ENCODE assay signal across 9 cellular contexts in genomic region chr9:133429641-133430161, GRCh38. TPM values are rescaled to one million over a fixed set of nuclear protein-coding genes. Genes with fewer than 3 reads are reported as not detected.
DNase-seq lines count a peak whose midpoint lies in the region; ATAC-seq and TF ChIP-seq lines count a peak whose summit lies in the region.
"Had no signal": no experiment of that assay in that cellular context is flagged by ENCODE, and none has a peak within 500 bp of the region (broad histone marks: within the 10 kb centered on the region; RNA-seq: fewer than 3 reads in every experiment).

No MANE protein-coding gene starts in this region.

- H3K36me3 Mint-ChIP-seq in IgD-negative memory B cell, result no peaks in the 10 kb centered on the region
- H3K36me3 Mint-ChIP-seq in endothelial cell (ENCODE audit: low read depth, unreplicated experiment), result peaks cover 4% of the 10 kb centered on the region
- no peaks in the 10 kb centered on the region for H3K36me3 Mint-ChIP-seq in CD14-positive monocyte

- no peaks in the 10 kb centered on the region for H3K9me3 Mint-ChIP-seq in IgD-negative memory B cell
- H3K9me3 Mint-ChIP-seq in endothelial cell (ENCODE audit: unreplicated experiment), result no peaks in the 10 kb centered on the region
- H3K9me3 Mint-ChIP-seq in CD14-positive monocyte, result peaks cover 0 to 10% (median 4%) of the 10 kb centered on the region in 7 donors

- H3K18ac ChIP-seq in neuronal stem cell (ENCODE audit: low read length), result peak overlapping the region; percentile 93

- no peak overlapping the region for H4K91ac ChIP-seq in neuronal stem cell (ENCODE audit: low read depth, low read length, poor library complexity)

- H3K27ac ChIP-seq in neuronal stem cell (replicated peaks; ENCODE audit: low read length), result no peak overlapping the region

- H3K9ac ChIP-seq in neuronal stem cell (ENCODE audit: low read depth, low read length, poor library complexity), result peak overlapping the region; percentile 64

- no peak overlapping the region for H3K14ac ChIP-seq in neuronal stem cell (ENCODE audit: low read length)

- DNase-seq in EH (ENCODE audit: low read depth) (peak; percentile 16), endothelial cell (ENCODE audit: low spot score) (peak; percentile 75), neuronal stem cell (ENCODE audit: low spot score) (peak; percentile 51), NCI-H2171 (lab: John Stamatoyannopoulos, UW) (no peak), CD14-positive monocyte (ENCODE audit: low spot score) (no peak), posterior cingulate gyrus (no peak)

- no peak overlapping the region for H4K8ac ChIP-seq in neuronal stem cell (ENCODE audit: low read depth, low read length)

- H3K36me3 ChIP-seq in neuronal stem cell (replicated peaks in 1 of 2; ENCODE audit: control insufficient read depth in 2 of 2, insufficient read depth in 2 of 2, low read length in 2 of 2), result peaks cover 4 to 5% of the 10 kb centered on the region in 2 donors
- H3K36me3 ChIP-seq: HAP-1 had no signal

- H3K27me3 Mint-ChIP-seq in IgD-negative memory B cell (peaks cover 4% of the 10 kb centered on the region), endothelial cell (ENCODE audit: unreplicated experiment) (peaks cover 4% of the 10 kb centered on the region), CD14-positive monocyte (ENCODE audit: low read depth in 3 of 3) (peaks cover 26 to 45% (median 39%) of the 10 kb centered on the region in 3 donors)

- no CpG with 5 or more reads among the region's 49 CpGs for WGBS in neuronal stem cell (ENCODE audit: extremely low coverage in 2 of 2, insufficient read length in 2 of 2, insufficient replicate concordance in 1 of 2), 2 donors

- no peak overlapping the region for H2BK120ac ChIP-seq in neuronal stem cell (ENCODE audit: low read depth, low read length)

- TF ChIP-seq CTCF in endothelial cell (IDR thresholded peaks at IDR 0.05; ENCODE audit: unreplicated experiment) (no peak), CD14-positive monocyte (IDR thresholded peaks at IDR 0.05) (no peak)

- H3K27me3 ChIP-seq in neuronal stem cell (ENCODE audit: control insufficient read depth in 3 of 3, insufficient read depth in 3 of 3, low read depth in 1 of 3, low read length in 3 of 3), result peaks cover 0 to 19% (median 0%) of the 10 kb centered on the region in 3 experiments

- intact Hi-C loops in CD14-positive monocyte (cut with micrococcal nuclease) (no loop called here), posterior cingulate gyrus (cut with DNase I) (no loop called here)

- no peak overlapping the region for H3K4ac ChIP-seq in neuronal stem cell (ENCODE audit: low read length)

- peak overlapping the region; percentile 70 for H2BK15ac ChIP-seq in neuronal stem cell (ENCODE audit: low read length)

- peak overlapping the region; percentile 73 for H3K23ac ChIP-seq in neuronal stem cell (ENCODE audit: low read depth, low read length, poor library complexity)

- H3K4me3 ChIP-seq in neuronal stem cell (ENCODE audit: low read length in 2 of 2), result peak overlapping the region in 1 of 2 donors; percentile 53
- H3K4me3 ChIP-seq: HAP-1 had no signal

- ATAC-seq in HG02642 (IDR thresholded peaks at IDR 0.05; ENCODE audit: poor library complexity, unreplicated experiment), result no peak

- no peak overlapping the region for H2BK5ac ChIP-seq in neuronal stem cell (ENCODE audit: low read length)

- peaks cover 0 to 7% (median 6%) of the 10 kb centered on the region in 3 donors for H3K4me1 Mint-ChIP-seq in IgD-negative memory B cell
- peaks cover 2% of the 10 kb centered on the region for H3K4me1 Mint-ChIP-seq in endothelial cell (ENCODE audit: unreplicated experiment)
- H3K4me1 Mint-ChIP-seq in CD14-positive monocyte, result peaks cover 4% of the 10 kb centered on the region

- peak overlapping the region in 3 of 4 donors; percentile 50 to 77 (median 72) for H3K4me3 Mint-ChIP-seq in IgD-negative memory B cell
- no peak overlapping the region for H3K4me3 Mint-ChIP-seq in endothelial cell (ENCODE audit: unreplicated experiment)
- peak overlapping the region in 1 of 2 donors; percentile 57 for H3K4me3 Mint-ChIP-seq in CD14-positive monocyte

- no peak overlapping the region for H2AK5ac ChIP-seq in neuronal stem cell (ENCODE audit: low read depth, low read length)

- peaks cover 0 to 1% of the 10 kb centered on the region in 2 donors for H3K4me1 ChIP-seq in neuronal stem cell (ENCODE audit: control insufficient read depth in 2 of 2, insufficient read depth in 1 of 2, low read depth in 1 of 2, low read length in 2 of 2)
- H3K4me1 ChIP-seq: HAP-1 had no signal

- H2BK12ac ChIP-seq in neuronal stem cell (ENCODE audit: low read length), result no peak overlapping the region

- H3K9me3 ChIP-seq in neuronal stem cell (replicated peaks in 1 of 2; ENCODE audit: control insufficient read depth in 2 of 2, insufficient read depth in 1 of 2, low read depth in 1 of 2, low read length in 2 of 2), result peaks cover 4 to 10% of the 10 kb centered on the region in 2 donors
- H3K9me3 ChIP-seq: HAP-1 had no signal

- no peak overlapping the region for H3K27ac Mint-ChIP-seq in IgD-negative memory B cell
- H3K27ac Mint-ChIP-seq in endothelial cell (ENCODE audit: unreplicated experiment), result no peak overlapping the region
- H3K27ac Mint-ChIP-seq in CD14-positive monocyte, result no peak overlapping the region

- peaks cover 2% of the 10 kb centered on the region for H3K79me1 ChIP-seq in neuronal stem cell (ENCODE audit: low read depth, low read length)

- no peak overlapping the region for H2AFZ ChIP-seq in neuronal stem cell (ENCODE audit: low read length)

- peak overlapping the region; percentile 82 for H3K4me2 ChIP-seq in neuronal stem cell (ENCODE audit: insufficient read depth, low read length, poor library complexity, severe bottlenecking)

RNA-seq across cellular contexts. Expression of gene ADAMTS13, which starts 7.5 kb away (rescaled TPM):
- 0.35 TPM for polyA plus RNA-seq in IgD-negative memory B cell
- total RNA-seq in endothelial cell (ENCODE audit: unreplicated experiment), result 9.1 TPM
- 4.0 TPM for polyA plus RNA-seq in neuronal stem cell (2013, experiment 1 of 2)
- polyA plus RNA-seq in neuronal stem cell (2013, experiment 2 of 2), result 3.9 TPM
- not detected for polyA plus RNA-seq in CD14-positive monocyte

RNA-seq across cellular contexts. Expression of gene REXO4, which starts 11.9 kb away (rescaled TPM):
- polyA plus RNA-seq in IgD-negative memory B cell (31.6 TPM), CD14-positive monocyte (1 to 10 TPM; 3.0 to 4.2 TPM)
- total RNA-seq in endothelial cell (ENCODE audit: unreplicated experiment), result 30.9 TPM
- 29.0 TPM for polyA plus RNA-seq in neuronal stem cell (2013, experiment 1 of 2)
- 28.1 TPM for polyA plus RNA-seq in neuronal stem cell (2013, experiment 2 of 2)

RNA-seq across cellular contexts. Expression of gene CACFD1, which starts 30.1 kb away (rescaled TPM):
- 15.9 TPM for polyA plus RNA-seq in IgD-negative memory B cell
- 34.3 TPM for total RNA-seq in endothelial cell (ENCODE audit: unreplicated experiment)
- 18.8 TPM for polyA plus RNA-seq in neuronal stem cell (2013, experiment 1 of 2)
- polyA plus RNA-seq in neuronal stem cell (2013, experiment 2 of 2), result 19.4 TPM
- 1 to 10 TPM; 5.0 to 5.1 TPM for polyA plus RNA-seq in CD14-positive monocyte

RNA-seq across cellular contexts. Expression of gene SLC2A6, which starts 49.2 kb away (rescaled TPM):
- 65.2 TPM for polyA plus RNA-seq in IgD-negative memory B cell
- total RNA-seq in endothelial cell (ENCODE audit: unreplicated experiment), result 32.5 TPM
- 3.7 TPM for polyA plus RNA-seq in neuronal stem cell (2013, experiment 1 of 2)
- polyA plus RNA-seq in neuronal stem cell (2013, experiment 2 of 2), result 3.8 TPM
- polyA plus RNA-seq in CD14-positive monocyte, result 10 to 100 TPM; 43.2 to 60.4 TPM

RNA-seq across cellular contexts. Expression of gene STKLD1, which starts 53.5 kb away (rescaled TPM):
- polyA plus RNA-seq in IgD-negative memory B cell (0.16 TPM), CD14-positive monocyte (not detected)
- total RNA-seq in endothelial cell (ENCODE audit: unreplicated experiment), result 0.64 TPM
- polyA plus RNA-seq in neuronal stem cell (2013, experiment 1 of 2), result 1.9 TPM
- polyA plus RNA-seq in neuronal stem cell (2013, experiment 2 of 2), result 1.6 TPM

Comparison
In these comparisons a context has a peak if more than half of its experiments do, and no peak if none do; other contexts are left out.
1. DNase-seq: peak in EH (single experiment), endothelial cell (single experiment) and neuronal stem cell (single experiment); none in NCI-H2171 (single experiment), CD14-positive monocyte (single experiment) and posterior cingulate gyrus (0 of 10).